8 cellular contexts compared by ENCODE assay signal in the genomic region with DNA sequence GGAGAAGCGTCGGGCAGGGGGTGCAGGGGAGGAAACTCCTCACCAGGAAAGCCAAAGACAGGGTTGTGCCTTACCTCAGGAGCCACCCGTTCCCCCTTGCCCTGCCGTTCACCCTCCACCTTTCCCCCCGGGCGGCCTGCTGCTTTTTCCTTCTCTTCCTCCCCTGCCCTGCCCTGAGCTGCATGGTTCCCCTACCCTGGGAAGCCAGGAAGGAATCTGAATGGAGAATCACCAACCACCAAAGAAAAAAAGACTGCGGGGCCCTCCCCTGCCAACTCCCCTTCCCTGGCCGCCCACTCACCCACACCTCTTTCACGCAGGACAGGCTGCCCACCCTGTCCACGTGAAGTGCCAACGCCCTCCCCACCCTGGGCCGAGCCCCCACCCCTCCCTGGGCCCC. TPM values are rescaled to one million over a fixed set of nuclear protein-coding genes. Genes with fewer than 3 reads are reported as not detected.
A peak's percentile ranks its signal among the peaks of the same experiment; 100 is the strongest.
DNase-seq lines count a peak whose midpoint lies in the region; TF ChIP-seq lines count a peak whose summit lies in the region.

No MANE protein-coding gene starts in this region.

- H3K4me3 Mint-ChIP-seq in mesothelial cell of epicardium: peak overlapping the region; percentile 91

- H3K4me1 ChIP-seq in thyroid gland: peaks cover 22 to 29% of the 10 kb centered on the region in 2 donors

- H3K27ac Mint-ChIP-seq in mesothelial cell of epicardium: peak overlapping the region; percentile 99

- peaks cover 2% of the 10 kb centered on the region for H3K36me3 Mint-ChIP-seq in mesothelial cell of epicardium

- peak overlapping the region; percentile 96 for H3K4me3 ChIP-seq in SK-N-MC
- peak overlapping the region in 2 of 3 donors; percentile 61 to 71 for H3K4me3 ChIP-seq in thyroid gland (replicated peaks in 1 of 3)

- peak overlapping the region; percentile 99 for H3K27ac ChIP-seq in SK-N-MC
- H3K27ac ChIP-seq in caudate nucleus (ENCODE audit: low read depth, low read length): peak overlapping the region; percentile 100
- peak overlapping the region; percentile 97 to 99 (median 98) for H3K27ac ChIP-seq in thyroid gland

- WGBS in thyroid gland, 2 donors: 9 to 17% methylated on average over 10 to 12 of the region's 12 CpGs

- no peaks in the 10 kb centered on the region for H3K9me3 Mint-ChIP-seq in mesothelial cell of epicardium

- H3K36me3 ChIP-seq in SK-N-MC (ENCODE audit: insufficient read depth, low read length) (peaks cover 22% of the 10 kb centered on the region), thyroid gland (no peaks in the 10 kb centered on the region)

- peak overlapping the region; percentile 94 for H3K9ac ChIP-seq in SK-N-MC (ENCODE audit: insufficient read length)

- no peaks in the 10 kb centered on the region for H3K27me3 Mint-ChIP-seq in mesothelial cell of epicardium (ENCODE audit: low read depth)

- DNase-seq in GM03348 (ENCODE audit: low spot score) (peak; percentile 5), SK-N-MC (ENCODE audit: low read depth, low spot score) (no peak), caudate nucleus (lab: John Stamatoyannopoulos, UW) (peak in 24 of 61 donors; percentile 3 to 54 (median 24)), mesothelial cell of epicardium (ENCODE audit: low spot score in 2 of 2, unreplicated experiment in 2 of 2) (no peak), thyroid gland (peak; percentile 7 to 15), OCI-M2 (lab: John Stamatoyannopoulos, UW; ENCODE audit: unreplicated experiment) (no peak), COR-L47 (lab: John Stamatoyannopoulos, UW) (no peak), cortex of kidney (lab: John Stamatoyannopoulos, UW) (no peak)

- no peak for TF ChIP-seq POLR2A in thyroid gland (IDR thresholded peaks at IDR 0.05)

- no peaks in the 10 kb centered on the region for H3K9me3 ChIP-seq in SK-N-MC (ENCODE audit: low read depth, low read length)
- H3K9me3 ChIP-seq in thyroid gland: no peaks in the 10 kb centered on the region

- H3K27me3 ChIP-seq in thyroid gland: no peaks in the 10 kb centered on the region

- H3K4me1 Mint-ChIP-seq in mesothelial cell of epicardium: peaks cover 20% of the 10 kb centered on the region

- intact Hi-C loops in thyroid gland (cut with DNase I): loop anchor here (10.0 kb wide), 1 partner anchor 175 kb away; no protein-coding TSS in a partner anchor

- no peak for TF ChIP-seq CTCF in mesothelial cell of epicardium (IDR thresholded peaks at IDR 0.05; ENCODE audit: unreplicated experiment)
- no peak for TF ChIP-seq CTCF in thyroid gland (IDR thresholded peaks at IDR 0.05)

RNA-seq across cellular contexts. Expression of gene NFX1, which starts 0.8 kb away (rescaled TPM):
- total RNA-seq in mesothelial cell of epicardium (28.7 to 30.2 TPM (median 29.4 TPM) in 3 replicates), thyroid gland (10 to 100 TPM; 44.7 to 65.3 (median 49.8) TPM)

RNA-seq across cellular contexts. Expression of gene CHMP5, which starts 24.7 kb away (rescaled TPM):
- 49.1 to 50.2 TPM (median 49.4 TPM) in 3 replicates for total RNA-seq in mesothelial cell of epicardium
- total RNA-seq in thyroid gland: 10 to 100 TPM; 55.1 to 78.2 (median 60.3) TPM

RNA-seq across cellular contexts. Expression of gene BAG1, which starts 25.0 kb away (rescaled TPM):
- total RNA-seq in mesothelial cell of epicardium (48.0 to 49.6 TPM (median 48.4 TPM) in 3 replicates), thyroid gland (100 to 1,000 TPM in 2 of 4 donors, 10 to 100 TPM in 2; 72.0 to 135 (median 99.3) TPM)

RNA-seq across cellular contexts. Expression of gene SPINK4, which starts 49.5 kb away (rescaled TPM):
- total RNA-seq in mesothelial cell of epicardium (not detected in 3 replicates), thyroid gland (not detected)

Comparison
In these comparisons a context has a peak if more than half of its experiments do, and no peak if none do; other contexts are left out.
1. DNase-seq: peak in GM03348 (single experiment) and thyroid gland (2 of 2); none in SK-N-MC (single experiment), mesothelial cell of epicardium (0 of 2), OCI-M2 (single experiment), COR-L47 (single experiment) and cortex of kidney (single experiment).
2. Peak in every context shown above with its lines, with median percentiles within 50 percentile points of each other: H3K27ac ChIP-seq.